In the genomic region with DNA sequence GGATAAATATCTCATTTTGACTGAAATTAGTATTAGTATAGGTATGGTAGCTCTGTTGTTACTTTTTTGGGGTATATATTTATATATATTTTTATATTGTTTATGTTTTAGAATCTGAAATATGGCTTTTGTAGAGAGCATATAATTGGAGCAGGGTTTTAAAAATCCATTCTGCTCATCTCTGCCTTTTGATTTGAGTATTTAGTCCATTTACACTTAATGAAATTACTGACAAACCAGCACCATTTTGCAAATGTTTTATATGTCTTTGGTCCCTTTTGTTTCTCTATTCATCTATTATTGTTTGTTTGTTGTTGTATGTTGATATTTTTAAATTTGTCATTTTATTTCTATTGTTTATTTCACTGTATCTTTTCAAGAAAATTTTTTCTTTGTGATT, we compare ENCODE assay signal across 28 cellular contexts.
"Had no signal": no experiment of that assay in that cellular context is flagged by ENCODE, and none has a peak within 500 bp of the region (broad histone marks: within the 10 kb centered on the region; RNA-seq: fewer than 3 reads in every experiment).

No MANE protein-coding gene starts in this region.

- H3K4me1 Mint-ChIP-seq: endodermal cell, mesothelial cell of epicardium had no signal

- H3K27ac ChIP-seq: colonic mucosa, epithelial cell of prostate, esophagus squamous epithelium, gastrocnemius medialis, heart right ventricle, left lung, lower lobe of right lung had no signal

- H3K27me3 ChIP-seq: colonic mucosa, esophagus squamous epithelium, gastrocnemius medialis, heart right ventricle, left lung had no signal

- H3K36me3 ChIP-seq: colonic mucosa, gastrocnemius medialis, lower lobe of right lung had no signal

- H3K4me3 ChIP-seq: colonic mucosa, esophagus squamous epithelium, gastrocnemius medialis, heart right ventricle, left lung, lower lobe of right lung, mucosa of descending colon had no signal

- FAIRE-seq: endometrium, islet of Langerhans, keratinocyte had no signal

- H3K27ac Mint-ChIP-seq: dendritic cell treated with granulocyte-macrophage colony-stimulating factor and Interleukin-4, amounts not matched to agents 40 ng/mL and 50 ng/mL, for 4 days; endodermal cell; mesothelial cell of epicardium; naive B cell; naive thymus-derived CD8-positive, alpha-beta T cell had no signal

- DNase-seq: colonic mucosa; cortex of kidney; effector memory CD4-positive, alpha-beta T cell; endodermal cell; erythroblast; esophagus squamous epithelium; foreskin fibroblast; foreskin melanocyte; gastrocnemius medialis; glutamatergic neuron; head of caudate nucleus; heart right ventricle; hippocampal formation; left cardiac atrium; left lung; left ventricle myocardium superior; lower lobe of right lung; mesenchymal stem cell; mucosa of descending colon; naive B cell; naive thymus-derived CD8-positive, alpha-beta T cell had no signal

- ATAC-seq: esophagus mucosa; gastrocnemius medialis; heart right ventricle; left cardiac atrium; left lung; left ventricle myocardium superior; lower lobe of right lung; mucosa of descending colon; naive thymus-derived CD8-positive, alpha-beta T cell had no signal

- H3K9me3 ChIP-seq: colonic mucosa, gastrocnemius medialis had no signal

- H3K4me3 Mint-ChIP-seq: dendritic cell treated with granulocyte-macrophage colony-stimulating factor and Interleukin-4, amounts not matched to agents 40 ng/mL and 50 ng/mL, for 4 days; endodermal cell; mesothelial cell of epicardium had no signal

- H3K4me1 ChIP-seq: colonic mucosa, left lung, lower lobe of right lung had no signal

- H3K27me3 Mint-ChIP-seq: dendritic cell treated with granulocyte-macrophage colony-stimulating factor and Interleukin-4, amounts not matched to agents 40 ng/mL and 50 ng/mL, for 4 days; naive B cell; naive thymus-derived CD8-positive, alpha-beta T cell had no signal
